8 cellular contexts compared by ENCODE assay signal in genomic region chr18:74496508-74497307, GRCh38. TPM values are rescaled to one million over a fixed set of nuclear protein-coding genes. Genes with fewer than 3 reads are reported as not detected.
DNase-seq lines count a peak whose midpoint lies in the region; ATAC-seq, FAIRE-seq and TF ChIP-seq lines count a peak whose summit lies in the region.

No MANE protein-coding gene starts in this region.

- H3K27me3 ChIP-seq in endothelial cell of umbilical vein (ENCODE audit: control insufficient read depth in 2 of 2, insufficient read depth in 2 of 2, low read length in 2 of 2), result peaks cover 12 to 18% of the 10 kb centered on the region in 2 experiments

- peaks cover 23% of the 10 kb centered on the region for H3K79me2 ChIP-seq in endothelial cell of umbilical vein (ENCODE audit: control insufficient read depth, insufficient read depth, low read length)

- FAIRE-seq in endothelial cell of umbilical vein (lab: Jason Lieb, UNC), result peak; percentile 78

- dilution Hi-C loops in endothelial cell of umbilical vein (cut with MboI; ENCODE audit: extremely low pct_ligation_motif_present, low sequenced_read_pairs), result no loop called here

- H3K9ac ChIP-seq in endothelial cell of umbilical vein (replicated peaks; ENCODE audit: extremely low read depth, insufficient read depth, low read length), result peak overlapping the region; percentile 75

- H3K27me3 Mint-ChIP-seq in activated CD4-positive, alpha-beta T cell treated with anti-CD3 and anti-CD28 coated beads, Interleukin-2, amount 10 ng/mL, durations not matched to agents 24 days and 14 days, result peaks cover 12% of the 10 kb centered on the region

- H3K9me1 ChIP-seq in endothelial cell of umbilical vein (replicated peaks; ENCODE audit: control insufficient read depth, extremely low read depth, insufficient read depth, low read length), result no peaks in the 10 kb centered on the region

- 0 out of 2 replicates have a peak, but pooled peaks cover 3% of the 10 kb centered on the region for H3K4me1 ChIP-seq in HEK293 (ENCODE audit: control insufficient read depth, insufficient read depth, low read length)
- H3K4me1 ChIP-seq in endothelial cell of umbilical vein (ENCODE audit: control insufficient read depth, extremely low read depth, insufficient read depth, low read length), result peaks cover 11% of the 10 kb centered on the region
- peaks cover 26% of the 10 kb centered on the region for H3K4me1 ChIP-seq in mucosa of descending colon (ENCODE audit: low read depth)

- peaks cover 28% of the 10 kb centered on the region for H3K36me3 Mint-ChIP-seq in activated CD4-positive, alpha-beta T cell treated with anti-CD3 and anti-CD28 coated beads, Interleukin-2, amount 10 ng/mL, durations not matched to agents 24 days and 14 days (ENCODE audit: low read depth)

- H4K20me1 ChIP-seq in endothelial cell of umbilical vein (replicated peaks; ENCODE audit: control insufficient read depth, extremely low read depth, insufficient read depth, low read length), result no peaks in the 10 kb centered on the region

- no peaks in the 10 kb centered on the region for H3K9me3 Mint-ChIP-seq in activated CD4-positive, alpha-beta T cell treated with anti-CD3 and anti-CD28 coated beads, Interleukin-2, amount 10 ng/mL, durations not matched to agents 24 days and 14 days

- H2AFZ ChIP-seq in endothelial cell of umbilical vein (ENCODE audit: low read depth, low read length), result peak overlapping the region; percentile 82

- peak; percentile 40 for DNase-seq in NK-92 treated with Interleukin-12 subunit alpha and Interleukin-12 subunit beta, amount 100 ng/mL, for 24 hours (lab: John Stamatoyannopoulos, UW)
- DNase-seq in NK-92 (lab: John Stamatoyannopoulos, UW; ENCODE audit: unreplicated experiment) (no peak), LoVo (ENCODE audit: low spot score) (peak; percentile 49), endothelial cell of umbilical vein (ENCODE audit: low read depth, low spot score) (no peak), mucosa of descending colon (peak; percentile 65 to 84 (median 83))
- DNase-seq in activated CD4-positive, alpha-beta T cell treated with anti-CD3 and anti-CD28 coated beads, Interleukin-2, amount 10 ng/mL, durations not matched to agents 24 days and 14 days, result peak; percentile 85

- peak overlapping the region; percentile 100 for H3K27ac Mint-ChIP-seq in activated CD4-positive, alpha-beta T cell treated with anti-CD3 and anti-CD28 coated beads, Interleukin-2, amount 10 ng/mL, durations not matched to agents 24 days and 14 days

- intact Hi-C loops in activated CD4-positive, alpha-beta T cell treated with anti-CD3 and anti-CD28 coated beads, Interleukin-2, amount 10 ng/mL, durations not matched to agents 24 days and 14 days (cut with micrococcal nuclease), result loop anchor here (5.0 kb wide), 2 partner anchors 124 to 434 kb away; no protein-coding TSS in a partner anchor
- intact Hi-C loops in endothelial cell of umbilical vein (cut with micrococcal nuclease) (loop anchor here (1.0 to 10.0 kb wide), 7 partner anchors 28 to 1996 kb away; partner anchors contain the start of genes PTGR3 and TIMM21), mucosa of descending colon (cut with DNase I, micrococcal nuclease) (loop anchor here (10.0 kb wide), 2 partner anchors 142 to 708 kb away; partner anchors contain the start of gene PTGR3 (in 1 of the 2))

- peaks cover 48% of the 10 kb centered on the region for H3K4me1 Mint-ChIP-seq in activated CD4-positive, alpha-beta T cell treated with anti-CD3 and anti-CD28 coated beads, Interleukin-2, amount 10 ng/mL, durations not matched to agents 24 days and 14 days

- peak overlapping the region; percentile 90 for H3K4me3 Mint-ChIP-seq in activated CD4-positive, alpha-beta T cell treated with anti-CD3 and anti-CD28 coated beads, Interleukin-2, amount 10 ng/mL, durations not matched to agents 24 days and 14 days

- TF ChIP-seq POLR2A in endothelial cell of umbilical vein (IDR thresholded peaks at IDR 0.05; ENCODE audit: low read depth, low read length), result no peak

- ATAC-seq in mucosa of descending colon, result peak; percentile 58

- H3K9me3 ChIP-seq in HEK293 (ENCODE audit: control insufficient read depth, insufficient read depth, low read depth, low read length) (no peaks in the 10 kb centered on the region), endothelial cell of umbilical vein (replicated peaks; ENCODE audit: control insufficient read depth, insufficient read depth, low read length) (no peaks in the 10 kb centered on the region), mucosa of descending colon (no peaks in the 10 kb centered on the region)

- no TSS peak for BruUV-seq in endothelial cell of umbilical vein (replicated peaks; lab: Mats Ljungman, UMichigan)

- peak overlapping the region; percentile 75 for H3K4me2 ChIP-seq in endothelial cell of umbilical vein (ENCODE audit: insufficient read depth, low read length)

- TF ChIP-seq CTCF in HEK293 (tag by site-specific recombination; IDR thresholded peaks at IDR 0.05), result peak; percentile 56; the same call in 1 of the 2 replicates
- TF ChIP-seq CTCF in endothelial cell of umbilical vein (IDR thresholded peaks at IDR 0.05; ENCODE audit: extremely low read depth in 1 of 2, insufficient read depth in 1 of 2, low read depth in 1 of 2, low read length in 2 of 2), result peak in 1 of 2 donors; percentile 20
- TF ChIP-seq CTCF in mucosa of descending colon (IDR thresholded peaks at IDR 0.05), result no peak

- H3K4me3 ChIP-seq in HEK293 (ENCODE audit: low read depth, low read length) (peak overlapping the region; percentile 84), endothelial cell of umbilical vein (replicated peaks in 1 of 3; ENCODE audit: insufficient read depth in 1 of 3, low read depth in 1 of 3, low read length in 3 of 3) (peak overlapping the region; percentile 40 to 89 (median 74)), mucosa of descending colon (peak overlapping the region; percentile 90)

- POLR2A ChIA-PET in HEK293 (lab: Yijun Ruan, JAX) (interaction anchor here (0.8 to 1.5 kb wide), 7 partner anchors 9 to 102 kb away, joined by 3 to 7 read pairs (median 3); no protein-coding TSS in a partner anchor), endothelial cell of umbilical vein (lab: Charles Lee) (no interaction called here)

- H3K36me3 ChIP-seq in HEK293 (ENCODE audit: control insufficient read depth in 2 of 2, insufficient read depth in 1 of 2, low read length in 2 of 2) (peaks cover 6 to 8% of the 10 kb centered on the region in 2 experiments; a peak in 2 of 3 replicates), endothelial cell of umbilical vein (ENCODE audit: control insufficient read depth in 2 of 2, extremely low read depth in 1 of 2, insufficient read depth in 2 of 2, low read length in 2 of 2) (peaks cover 3 to 5% of the 10 kb centered on the region in 2 experiments), mucosa of descending colon (ENCODE audit: low read depth) (peaks cover 3% of the 10 kb centered on the region)

- H3K27ac ChIP-seq in HEK293 (ENCODE audit: extremely low read depth, low read depth, low read length) (peak overlapping the region; percentile 74; the same call in 1 of the 2 replicates), endothelial cell of umbilical vein (ENCODE audit: insufficient read depth, low read depth, low read length) (peak overlapping the region; percentile 59), temporal lobe (ENCODE audit: low read depth, low read length) (peak overlapping the region; percentile 82)

- CTCF ChIA-PET in HEK293 (lab: Yijun Ruan, JAX), result interaction anchor here (1.1 to 1.7 kb wide), 3 partner anchors 18 to 143 kb away, joined by 3 to 5 read pairs (median 3); no protein-coding TSS in a partner anchor
- CTCF ChIA-PET in endothelial cell of umbilical vein (lab: Charles Lee), result interaction anchor here (1.0 to 2.3 kb wide), 5 partner anchors 20 to 299 kb away, joined by 3 to 12 read pairs (median 5); no protein-coding TSS in a partner anchor

RNA-seq across cellular contexts. Expression of gene CNDP2, which starts 0.5 kb away (rescaled TPM):
- 160 and 177 TPM in 2 replicates for total RNA-seq in activated CD4-positive, alpha-beta T cell treated with anti-CD3 and anti-CD28 coated beads, Interleukin-2, amount 10 ng/mL, durations not matched to agents 24 days and 14 days
- total RNA-seq in endothelial cell of umbilical vein (121 and 123 TPM in 2 replicates), mucosa of descending colon (100 to 1,000 TPM; 148 to 263 (median 244) TPM), temporal lobe (35.7 TPM)
- polyA plus RNA-seq in endothelial cell of umbilical vein, result 39.9 and 52.9 TPM in 2 replicates
- 67.0 and 79.0 TPM in 2 replicates for polyA plus RNA-seq in endothelial cell of umbilical vein (2011; cell fraction: cytosol; rRNA removed)
- 78.4 and 84.3 TPM in 2 replicates for polyA plus RNA-seq in endothelial cell of umbilical vein (2011; cell fraction: nucleus; rRNA removed)
- polyA plus RNA-seq in endothelial cell of umbilical vein (2012), result 109 and 118 TPM in 2 replicates
- 112 and 114 TPM in 2 replicates for polyA minus RNA-seq in endothelial cell of umbilical vein
- 21.1 TPM for polyA minus RNA-seq in endothelial cell of umbilical vein (2011; cell fraction: cytosol; rRNA and poly(A)+ RNA removed)
- polyA minus RNA-seq in endothelial cell of umbilical vein (2011; cell fraction: nucleus; rRNA and poly(A)+ RNA removed), result 39.0 and 52.5 TPM in 2 replicates

RNA-seq across cellular contexts. Expression of gene CNDP1, which starts 37.6 kb away (rescaled TPM):
- not detected in 2 replicates for total RNA-seq in activated CD4-positive, alpha-beta T cell treated with anti-CD3 and anti-CD28 coated beads, Interleukin-2, amount 10 ng/mL, durations not matched to agents 24 days and 14 days
- total RNA-seq in endothelial cell of umbilical vein (not detected in 2 replicates), mucosa of descending colon (under 1 TPM; 0.19 to 0.32 (median 0.19) TPM), temporal lobe (0.49 TPM)
- not detected in 2 replicates for polyA plus RNA-seq in endothelial cell of umbilical vein
- polyA plus RNA-seq in endothelial cell of umbilical vein (2011; cell fraction: cytosol; rRNA removed), result not detected in 2 replicates
- 0.06 and 0.22 TPM in 2 replicates for polyA plus RNA-seq in endothelial cell of umbilical vein (2011; cell fraction: nucleus; rRNA removed)
- 0.17 TPM in 1 of 2 replicates, not detected in the other for polyA plus RNA-seq in endothelial cell of umbilical vein (2012)
- not detected in 2 replicates for polyA minus RNA-seq in endothelial cell of umbilical vein
- not detected for polyA minus RNA-seq in endothelial cell of umbilical vein (2011; cell fraction: cytosol; rRNA and poly(A)+ RNA removed)
- polyA minus RNA-seq in endothelial cell of umbilical vein (2011; cell fraction: nucleus; rRNA and poly(A)+ RNA removed), result not detected in 2 replicates

RNA-seq across cellular contexts. Expression of gene DIPK1C, which starts 39.6 kb away (rescaled TPM):
- total RNA-seq in activated CD4-positive, alpha-beta T cell treated with anti-CD3 and anti-CD28 coated beads, Interleukin-2, amount 10 ng/mL, durations not matched to agents 24 days and 14 days, result not detected in 2 replicates
- total RNA-seq in endothelial cell of umbilical vein (not detected in 2 replicates), mucosa of descending colon (under 1 TPM in 2 of 3 donors, not detected in 1; 0.14 to 0.98 TPM), temporal lobe (5.2 TPM)
- polyA plus RNA-seq in endothelial cell of umbilical vein, result not detected in 2 replicates
- not detected in 2 replicates for polyA plus RNA-seq in endothelial cell of umbilical vein (2011; cell fraction: cytosol; rRNA removed)
- polyA plus RNA-seq in endothelial cell of umbilical vein (2011; cell fraction: nucleus; rRNA removed), result not detected in 2 replicates
- polyA plus RNA-seq in endothelial cell of umbilical vein (2012), result not detected in 2 replicates
- 0.04 TPM in 1 of 2 replicates, not detected in the other for polyA minus RNA-seq in endothelial cell of umbilical vein
- polyA minus RNA-seq in endothelial cell of umbilical vein (2011; cell fraction: cytosol; rRNA and poly(A)+ RNA removed), result not detected
- polyA minus RNA-seq in endothelial cell of umbilical vein (2011; cell fraction: nucleus; rRNA and poly(A)+ RNA removed), result not detected in 2 replicates

Comparison
In these comparisons a context has a peak if more than half of its experiments do, and no peak if none do; other contexts are left out.
1. DNase-seq: peak in NK-92 treated with Interleukin-12 subunit alpha and Interleukin-12 subunit beta, amount 100 ng/mL, for 24 hours (single experiment), LoVo (single experiment), activated CD4-positive, alpha-beta T cell treated with anti-CD3 and anti-CD28 coated beads, Interleukin-2, amount 10 ng/mL, durations not matched to agents 24 days and 14 days (single experiment) and mucosa of descending colon (3 of 3); none in NK-92 (single experiment) and endothelial cell of umbilical vein (single experiment).
2. Peak in every context shown above with its lines, with median percentiles within 50 percentile points of each other: H3K27ac ChIP-seq and H3K4me3 ChIP-seq.